ENCODE assay signal across 19 cellular contexts in genomic region chr2:235358981-235359471, GRCh38.
A peak's percentile ranks its signal among the peaks of the same experiment; 100 is the strongest.
DNase-seq lines count a peak whose midpoint lies in the region; ATAC-seq, FAIRE-seq and TF ChIP-seq lines count a peak whose summit lies in the region.
"Had no signal": no experiment of that assay in that cellular context is flagged by ENCODE, and none has a peak within 500 bp of the region (broad histone marks: within the 10 kb centered on the region; RNA-seq: fewer than 3 reads in every experiment).

No MANE protein-coding gene starts in this region.

- no peak for TF ChIP-seq POLR2A in H54 (IDR thresholded peaks at IDR 0.05; ENCODE audit: low read depth, low read length)

- no peak for TF ChIP-seq CTCF in epithelial cell of esophagus (IDR thresholded peaks at IDR 0.05; ENCODE audit: insufficient read depth, low read depth, low read length, missing control alignments)

- DNase-seq in A172 (ENCODE audit: low spot score) = peak; percentile 95
- peak; percentile 35 for DNase-seq in H54 (ENCODE audit: insufficient read length, low spot score)
- peak; percentile 94 for DNase-seq in RCC 7860 (ENCODE audit: low spot score)
- peak; percentile 36 for DNase-seq in epithelial cell of esophagus (ENCODE audit: low read depth)
- DNase-seq in SW480 (ENCODE audit: low spot score) = no peak
- DNase-seq: activated CD4-positive, alpha-beta T cell treated with anti-CD3 and anti-CD28 coated beads for 48 hours; activated CD8-positive, alpha-beta memory T cell treated with anti-CD3 and anti-CD28 coated beads, Interleukin-2, amount 50 U/mL, for 48 hours; activated gamma-delta T cell; adrenal gland; effector CD8-positive, alpha-beta T cell; heart left ventricle; left ventricle myocardium superior; NCI-H1694 treated with DMSO at 0.1 percent for 48 hours; stimulated activated CD4-positive, alpha-beta T cell treated with anti-CD3 and anti-CD28 coated beads, Interleukin-12 subunit alpha, Interleukin-12 subunit beta, amount 100 ng/mL, for 4 hours; substantia nigra had no signal

- FAIRE-seq in H54 (lab: Jason Lieb, UNC) = no peak
- peak; percentile 94 for FAIRE-seq in RCC 7860 (lab: Jason Lieb, UNC)
- FAIRE-seq: TTC549 had no signal

- ATAC-seq in HG02973 (IDR thresholded peaks at IDR 0.05; ENCODE audit: unreplicated experiment) = no peak
- ATAC-seq in GM19455 (IDR thresholded peaks at IDR 0.05; ENCODE audit: unreplicated experiment) = no peak
- no peak for ATAC-seq in HG02885 (IDR thresholded peaks at IDR 0.05; ENCODE audit: poor library complexity, unreplicated experiment)
- ATAC-seq: heart left ventricle, left ventricle myocardium superior had no signal

- no peak overlapping the region for H3K4me3 ChIP-seq in epithelial cell of esophagus (ENCODE audit: low read length)
- H3K4me3 ChIP-seq: adrenal gland, heart left ventricle had no signal
